ENCODE assay signal across 23 cellular contexts in the genomic region with DNA sequence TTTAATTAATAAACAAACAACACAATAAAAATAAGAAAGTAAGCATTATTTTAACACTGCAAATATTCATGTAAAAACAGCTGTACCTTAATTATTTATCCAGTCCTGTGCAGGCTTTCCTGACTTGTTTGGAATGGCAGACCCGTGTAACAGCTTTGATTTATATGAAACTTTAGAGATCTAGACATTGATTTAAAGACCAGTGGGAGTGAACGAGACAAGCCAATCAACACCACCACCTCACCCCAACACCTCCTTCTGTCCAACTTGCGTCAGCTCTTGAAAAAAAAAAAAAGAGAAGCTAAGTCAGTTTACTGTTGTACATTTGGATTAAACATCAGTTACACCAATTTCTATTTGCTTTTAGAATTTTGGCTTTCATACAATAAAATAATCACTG. TPM values are rescaled to one million over a fixed set of nuclear protein-coding genes. Genes with fewer than 3 reads are reported as not detected.
"Had no signal": no experiment of that assay in that cellular context is flagged by ENCODE, and none has a peak within 500 bp of the region (broad histone marks: within the 10 kb centered on the region; RNA-seq: fewer than 3 reads in every experiment).

No MANE protein-coding gene starts in this region.

- H3K9me3 ChIP-seq: esophagus muscularis mucosa, left lung, lower lobe of right lung, ovary, prostate gland, spleen, tibial nerve, upper lobe of right lung, vagina had no signal

- H3K36me3 ChIP-seq: esophagus muscularis mucosa, left lung, lower lobe of right lung, neural progenitor cell, ovary, prostate gland, spleen, tibial nerve, upper lobe of right lung, vagina had no signal

- H3K27ac ChIP-seq: epithelial cell of prostate, esophagus muscularis mucosa, left lung, lower lobe of right lung, neural progenitor cell, ovary, prostate gland, spleen, tibial nerve, upper lobe of right lung, vagina had no signal

- H3K27me3 ChIP-seq: esophagus muscularis mucosa, left lung, neural progenitor cell, ovary, spleen, tibial nerve, upper lobe of right lung, vagina had no signal

- H3K4me1 ChIP-seq: esophagus muscularis mucosa, left lung, lower lobe of right lung, neural progenitor cell, prostate gland, spleen, tibial nerve, upper lobe of right lung, vagina had no signal

- H3K9ac ChIP-seq: neural progenitor cell had no signal

- H2AFZ ChIP-seq: neural progenitor cell had no signal

- ATAC-seq: left lung; lower lobe of right lung; natural killer cell treated with Interleukin-12 subunit alpha and Interleukin-12 subunit beta and Interleukin-15 and Interleukin-18, amount 100 ng/mL, for 72 hours; sciatic nerve; stimulated activated memory B cell treated with anti-CD40 and anti-IgM and Interleukin-4, amounts not matched to agents 10 μg/mL and 1 μg/mL and 100 μg/mL, for 72 hours; upper lobe of right lung had no signal

- DNase-seq: cortex of kidney; effector memory CD4-positive, alpha-beta T cell; immature natural killer cell; kidney glomerular epithelial cell; left lung; lower lobe of right lung; nucleus accumbens; ovary; retina; spleen; stimulated activated CD4-positive, alpha-beta T cell treated with anti-CD3 and anti-CD28 coated beads, Interleukin-15, amount 100 ng/mL, for 24 hours; stimulated activated CD4-positive, alpha-beta T cell treated with anti-CD3 and anti-CD28 coated beads, Interleukin-1b, Interleukin-23, amount 100 ng/mL, for 48 hours; stimulated activated CD4-positive, alpha-beta T cell treated with anti-CD3 and anti-CD28 coated beads, Interleukin-4, amount 100 ng/mL, for 24 hours; upper lobe of right lung had no signal

- H3K4me3 ChIP-seq: esophagus muscularis mucosa, left lung, lower lobe of right lung, neural progenitor cell, ovary, prostate gland, spleen, tibial nerve, upper lobe of right lung, vagina had no signal

- H3K4me2 ChIP-seq: neural progenitor cell had no signal

RNA-seq across cellular contexts. Expression of gene SLC38A4, which starts 22.3 kb away (rescaled TPM):
- total RNA-seq: natural killer cell treated with Interleukin-12 subunit alpha and Interleukin-12 subunit beta and Interleukin-15 and Interleukin-18, amount 100 ng/mL, for 72 hours; vagina had no signal
- polyA plus RNA-seq: immature natural killer cell had no signal
